Comparison of ENCODE assay signal across 19 cellular contexts in the genomic region with DNA sequence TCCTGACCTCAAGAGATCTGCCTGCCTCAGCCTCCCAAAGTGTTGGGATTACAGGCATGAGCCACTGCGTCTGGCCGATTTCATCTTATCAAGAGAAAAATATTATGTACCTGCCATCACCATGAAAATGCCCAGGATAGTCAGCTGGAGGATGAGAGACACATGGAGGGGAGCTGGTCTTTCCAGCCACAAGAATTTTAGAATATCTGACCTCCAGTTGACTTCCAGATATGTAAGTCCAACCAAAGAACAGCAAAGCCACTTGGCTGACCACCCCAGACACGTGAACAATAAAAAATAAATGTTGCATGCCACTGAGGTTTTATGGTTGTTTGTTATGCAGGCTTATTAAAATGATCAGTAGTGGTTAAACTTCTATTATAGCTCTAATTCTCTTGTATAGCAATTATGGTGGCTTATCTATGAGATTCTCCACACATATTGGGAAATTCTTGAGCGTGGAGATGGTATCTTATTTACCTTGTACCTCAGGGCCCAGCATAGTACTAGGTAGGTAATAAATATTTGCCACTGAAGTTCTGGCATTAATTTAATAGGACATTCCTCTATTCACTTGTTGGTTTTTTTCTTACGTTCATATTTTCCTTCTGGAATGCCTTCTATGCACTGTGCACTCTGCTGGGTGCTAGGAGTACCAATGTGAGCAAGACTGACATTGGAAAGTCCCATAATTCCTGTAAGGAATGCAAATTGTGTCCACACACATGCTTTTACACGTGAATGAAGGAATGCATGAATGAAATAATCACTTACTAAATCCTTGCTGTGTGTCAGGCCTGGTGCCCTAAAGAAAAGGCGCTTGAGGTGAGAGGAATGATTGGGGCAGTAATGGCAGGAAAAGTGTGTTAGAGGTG.
"Had no signal": no experiment of that assay in that cellular context is flagged by ENCODE, and none has a peak within 500 bp of the region (broad histone marks: within the 10 kb centered on the region; RNA-seq: fewer than 3 reads in every experiment).

No MANE protein-coding gene starts in this region.

- H3K4me2 ChIP-seq: neural progenitor cell had no signal

- ATAC-seq: pancreas; stimulated activated memory B cell treated with anti-CD40 and anti-IgM and Interleukin-4, amounts not matched to agents 10 μg/mL and 1 μg/mL and 100 μg/mL, for 72 hours had no signal

- H3K9me3 ChIP-seq: breast epithelium, pancreas, thyroid gland, vagina had no signal

- H3K27ac ChIP-seq: breast epithelium, neural progenitor cell, pancreas, thyroid gland, vagina had no signal

- FAIRE-seq: islet of Langerhans, pancreas had no signal

- H3K4me1 ChIP-seq: breast epithelium, pancreas, vagina had no signal

- H3K4me3 Mint-ChIP-seq: activated CD4-positive, alpha-beta T cell treated with anti-CD3 and anti-CD28 coated beads, Interleukin-2, amount 10 ng/mL, durations not matched to agents 7 days and 5 days; activated naive CD8-positive, alpha-beta T cell treated with anti-CD3 and anti-CD28 coated beads for 36 hours; neural progenitor cell; stimulated activated memory B cell treated with anti-CD40 and anti-IgM and Interleukin-4, amounts not matched to agents 10 μg/mL and 1 μg/mL and 100 μg/mL, for 72 hours had no signal

- H3K36me3 ChIP-seq: breast epithelium, neural progenitor cell, pancreas, thyroid gland, vagina had no signal

- H3K27ac Mint-ChIP-seq: activated CD4-positive, alpha-beta T cell treated with anti-CD3 and anti-CD28 coated beads, Interleukin-2, amount 10 ng/mL, durations not matched to agents 7 days and 5 days; activated naive CD8-positive, alpha-beta T cell treated with anti-CD3 and anti-CD28 coated beads for 36 hours; neural progenitor cell; stimulated activated memory B cell treated with anti-CD40 and anti-IgM and Interleukin-4, amounts not matched to agents 10 μg/mL and 1 μg/mL and 100 μg/mL, for 72 hours had no signal

- H3K27me3 Mint-ChIP-seq: activated naive CD8-positive, alpha-beta T cell treated with anti-CD3 and anti-CD28 coated beads for 36 hours; naive B cell; stimulated activated memory B cell treated with anti-CD40 and anti-IgM and Interleukin-4, amounts not matched to agents 10 μg/mL and 1 μg/mL and 100 μg/mL, for 72 hours had no signal

- H3K4me3 ChIP-seq: breast epithelium, lung, neural progenitor cell, pancreas, thyroid gland, vagina had no signal

- H3K9ac ChIP-seq: neural progenitor cell had no signal

- H3K36me3 Mint-ChIP-seq: activated naive CD8-positive, alpha-beta T cell treated with anti-CD3 and anti-CD28 coated beads for 36 hours; neural progenitor cell had no signal

- DNase-seq: activated CD4-positive, alpha-beta T cell treated with anti-CD3 and anti-CD28 coated beads, Interleukin-2, amount 10 ng/mL, durations not matched to agents 7 days and 5 days; activated CD4-positive, CD25-positive, alpha-beta regulatory T cell; activated CD8-positive, alpha-beta memory T cell treated with anti-CD3 and anti-CD28 coated beads for 24 hours; activated naive CD8-positive, alpha-beta T cell treated with anti-CD3 and anti-CD28 coated beads for 36 hours; cerebellar nuclear complex; dermis blood vessel endothelial cell; erythroblast; midbrain; naive B cell; pancreas; stimulated activated CD4-positive, alpha-beta T cell treated with anti-CD3 and anti-CD28 coated beads, Interleukin-2, amount 100 ng/mL, for 48 hours; T-helper 2 cell; thyroid gland had no signal

- H3K27me3 ChIP-seq: breast epithelium, neural progenitor cell, pancreas, thyroid gland, vagina had no signal

- H3K9me3 Mint-ChIP-seq: activated CD4-positive, alpha-beta T cell treated with anti-CD3 and anti-CD28 coated beads, Interleukin-2, amount 10 ng/mL, durations not matched to agents 7 days and 5 days; activated naive CD8-positive, alpha-beta T cell treated with anti-CD3 and anti-CD28 coated beads for 36 hours; neural progenitor cell had no signal
